Comparison of ENCODE assay signal across 8 cellular contexts in genomic region chr17:751269-752001, GRCh38. TPM values are rescaled to one million over a fixed set of nuclear protein-coding genes. Genes with fewer than 3 reads are reported as not detected.
DNase-seq lines count a peak whose midpoint lies in the region; ATAC-seq and TF ChIP-seq lines count a peak whose summit lies in the region.

No MANE protein-coding gene starts in this region.

- peaks cover 14% of the 10 kb centered on the region for H3K36me3 ChIP-seq in GM06990 (ENCODE audit: control insufficient read depth, insufficient read depth, low read length)
- peaks cover 37% of the 10 kb centered on the region for H3K36me3 ChIP-seq in Karpas-422 (ENCODE audit: insufficient read depth, low read length)

- peak overlapping the region; percentile 89 for H3K4me3 Mint-ChIP-seq in mesothelial cell of epicardium

- DNase-seq in GM06990 (ENCODE audit: extremely low read depth, insufficient read length) (peak; percentile 71), Karpas-422 (peak; percentile 86), mesothelial cell of epicardium (ENCODE audit: low spot score in 2 of 2, unreplicated experiment in 2 of 2) (peak in 1 of 2 experiments; percentile 57), NCI-H2196 (lab: John Stamatoyannopoulos, UW; ENCODE audit: unreplicated experiment) (no peak)
- DNase-seq in activated CD4-positive, alpha-beta T cell treated with anti-CD3 and anti-CD28 coated beads for 48 hours: peak; percentile 71
- DNase-seq in effector CD4-positive, alpha-beta T cell: peak; percentile 46
- DNase-seq in stimulated activated naive CD4-positive, alpha-beta T cell treated with Interleukin-2 at 50 U/mL for 16 hours (lab: John Stamatoyannopoulos, UW): peak; percentile 54

- peaks cover 31% of the 10 kb centered on the region for H3K4me1 Mint-ChIP-seq in mesothelial cell of epicardium

- H3K9me3 Mint-ChIP-seq in mesothelial cell of epicardium: peaks cover 3% of the 10 kb centered on the region

- H3K27me3 Mint-ChIP-seq in mesothelial cell of epicardium (ENCODE audit: low read depth): no peaks in the 10 kb centered on the region

- H3K4me2 ChIP-seq in Karpas-422 (ENCODE audit: low read depth, low read length, poor library complexity, severe bottlenecking): peak overlapping the region; percentile 95

- H3K27me3 ChIP-seq in GM06990 (replicated peaks; ENCODE audit: control insufficient read depth, insufficient read depth, low read length) (no peaks in the 10 kb centered on the region), Karpas-422 (ENCODE audit: low read length) (no peaks in the 10 kb centered on the region)

- peaks cover 15% of the 10 kb centered on the region for H3K9me3 ChIP-seq in Karpas-422 (ENCODE audit: low read length)

- H3K4me1 ChIP-seq in Karpas-422 (ENCODE audit: low read length): peaks cover 18% of the 10 kb centered on the region

- H3K79me2 ChIP-seq in Karpas-422 (ENCODE audit: low read length): peaks cover 50% of the 10 kb centered on the region

- H2AFZ ChIP-seq in Karpas-422 (ENCODE audit: low read length): no peak overlapping the region; the same call in 1 of the 2 replicates

- H3K27ac ChIP-seq in Karpas-422 (ENCODE audit: low read length): peak overlapping the region; percentile 68

- 0 out of 2 replicates have a peak, but pooled peaks cover 2% of the 10 kb centered on the region for H4K20me1 ChIP-seq in Karpas-422 (ENCODE audit: insufficient read depth, low read depth, low read length)

- peaks cover 33% of the 10 kb centered on the region for H3K36me3 Mint-ChIP-seq in mesothelial cell of epicardium

- H3K27ac Mint-ChIP-seq in mesothelial cell of epicardium: peak overlapping the region; percentile 91

- peak overlapping the region; percentile 97 for H3K9ac ChIP-seq in Karpas-422 (ENCODE audit: low read length)

- H3K4me3 ChIP-seq in GM06990 (replicated peaks; ENCODE audit: low read depth, low read length) (peak overlapping the region; percentile 69), Karpas-422 (ENCODE audit: low read length) (peak overlapping the region; percentile 89)

- no peaks in the 10 kb centered on the region for H3K9me2 ChIP-seq in Karpas-422 (replicated peaks; ENCODE audit: insufficient read depth, low read length)

- ATAC-seq in GM21825 (IDR thresholded peaks at IDR 0.05; ENCODE audit: unreplicated experiment): peak; percentile 27

- TF ChIP-seq CTCF in GM06990 (IDR thresholded peaks at IDR 0.05; ENCODE audit: insufficient read depth, low read length, poor library complexity, severe bottlenecking) (no peak), mesothelial cell of epicardium (IDR thresholded peaks at IDR 0.05; ENCODE audit: unreplicated experiment) (no peak)

RNA-seq across cellular contexts. Expression of gene GEMIN4, which starts 0.6 kb away (rescaled TPM):
- total RNA-seq in Karpas-422 (2014; rRNA removed; shearing (Covaris generic); ENCODE audit: low replicate concordance): 20.2 and 31.1 TPM in 2 replicates
- 28.6 to 35.8 TPM (median 35.4 TPM) in 3 replicates for total RNA-seq in mesothelial cell of epicardium

RNA-seq across cellular contexts. Expression of gene TLCD3A, which starts 19.0 kb away (rescaled TPM):
- total RNA-seq in Karpas-422 (2014; rRNA removed; shearing (Covaris generic); ENCODE audit: low replicate concordance): 25.8 and 27.4 TPM in 2 replicates
- 25.3 to 28.3 TPM (median 27.7 TPM) in 3 replicates for total RNA-seq in mesothelial cell of epicardium

RNA-seq across cellular contexts. Expression of gene GLOD4, which starts 30.6 kb away (rescaled TPM):
- total RNA-seq in Karpas-422 (2014; rRNA removed; shearing (Covaris generic); ENCODE audit: low replicate concordance): 44.0 and 46.2 TPM in 2 replicates
- 72.1 to 77.2 TPM (median 76.9 TPM) in 3 replicates for total RNA-seq in mesothelial cell of epicardium

RNA-seq across cellular contexts. Expression of gene MRM3, which starts 30.7 kb away (rescaled TPM):
- total RNA-seq in Karpas-422 (2014; rRNA removed; shearing (Covaris generic); ENCODE audit: low replicate concordance): 11.9 and 17.5 TPM in 2 replicates
- total RNA-seq in mesothelial cell of epicardium: 13.5 to 18.9 TPM (median 16.5 TPM) in 3 replicates

RNA-seq across cellular contexts. Expression of gene VPS53, which starts 36.8 kb away (rescaled TPM):
- total RNA-seq in Karpas-422 (2014; rRNA removed; shearing (Covaris generic); ENCODE audit: low replicate concordance): 8.0 and 14.1 TPM in 2 replicates
- total RNA-seq in mesothelial cell of epicardium: 73.7 to 79.7 TPM (median 76.2 TPM) in 3 replicates
